6 cellular contexts compared by ENCODE assay signal in genomic region chr11:65557280-65558001, GRCh38. TPM values are rescaled to one million over a fixed set of nuclear protein-coding genes. Genes with fewer than 3 reads are reported as not detected.
DNase-seq lines count a peak whose midpoint lies in the region; ATAC-seq and TF ChIP-seq lines count a peak whose summit lies in the region.

No MANE protein-coding gene starts in this region.

- H2BK120ac ChIP-seq in trophoblast cell (ENCODE audit: insufficient read depth, low read length, poor library complexity) = peak overlapping the region; percentile 4

- peaks cover 34% of the 10 kb centered on the region for H3K4me1 ChIP-seq in colonic mucosa
- H3K4me1 ChIP-seq in trophoblast cell (ENCODE audit: control insufficient read depth in 1 of 2, insufficient read depth in 2 of 2, low read length in 2 of 2) = peaks cover 40 to 50% of the 10 kb centered on the region in 2 experiments

- H3K36me3 ChIP-seq in colonic mucosa = no peaks in the 10 kb centered on the region
- H3K36me3 ChIP-seq in trophoblast cell (ENCODE audit: control insufficient read depth in 1 of 2, insufficient read depth in 2 of 2, low read length in 2 of 2) = no peaks in the 10 kb centered on the region

- H3K79me2 ChIP-seq in trophoblast cell (ENCODE audit: control insufficient read depth, insufficient read depth, low read length, poor library complexity) = peaks cover 6% of the 10 kb centered on the region

- peaks cover 2 to 17% (median 9%) of the 10 kb centered on the region in 3 donors for H3K4me1 Mint-ChIP-seq in IgD-negative memory B cell

- peaks cover 30% of the 10 kb centered on the region for H3K79me1 ChIP-seq in trophoblast cell (ENCODE audit: low read length)

- peak overlapping the region; percentile 70 to 80 (median 77) for H3K4me3 Mint-ChIP-seq in IgD-negative memory B cell

- H3K27me3 ChIP-seq in colonic mucosa = no peaks in the 10 kb centered on the region
- no peaks in the 10 kb centered on the region for H3K27me3 ChIP-seq in trophoblast cell (ENCODE audit: insufficient read depth, low read length)

- TF ChIP-seq CTCF in colonic mucosa (IDR thresholded peaks at IDR 0.05) = no peak

- intact Hi-C loops in colonic mucosa (cut with DNase I) = no loop called here

- H3K18ac ChIP-seq in trophoblast cell (ENCODE audit: low read length) = peak overlapping the region; percentile 48

- peak overlapping the region; percentile 62 for H3K4me2 ChIP-seq in trophoblast cell (ENCODE audit: low read length)

- peak overlapping the region; percentile 28 for H3K4ac ChIP-seq in trophoblast cell (ENCODE audit: low read depth, low read length)

- H4K8ac ChIP-seq in trophoblast cell (ENCODE audit: low read depth, low read length) = peak overlapping the region; percentile 82

- no peaks in the 10 kb centered on the region for H3K36me3 Mint-ChIP-seq in IgD-negative memory B cell

- no peak for ATAC-seq in GM18907 (IDR thresholded peaks at IDR 0.05; ENCODE audit: unreplicated experiment)
- ATAC-seq in HG02981 (IDR thresholded peaks at IDR 0.05; ENCODE audit: unreplicated experiment) = no peak

- no peak overlapping the region for H3K23ac ChIP-seq in trophoblast cell (ENCODE audit: low read length)

- peak overlapping the region; percentile 87 for H4K91ac ChIP-seq in trophoblast cell (ENCODE audit: low read depth, low read length)

- peak overlapping the region; percentile 56 for H2BK12ac ChIP-seq in trophoblast cell (ENCODE audit: low read length)

- H2BK5ac ChIP-seq in trophoblast cell (ENCODE audit: low read depth, low read length, poor library complexity) = no peak overlapping the region

- no peaks in the 10 kb centered on the region for H3K9me3 Mint-ChIP-seq in IgD-negative memory B cell

- H3K4me3 ChIP-seq in colonic mucosa (peak overlapping the region; percentile 48), trophoblast cell (ENCODE audit: low read depth, low read length) (no peak overlapping the region)

- H3K9me3 ChIP-seq in colonic mucosa (no peaks in the 10 kb centered on the region), trophoblast cell (ENCODE audit: insufficient read depth, low read depth, low read length) (no peaks in the 10 kb centered on the region)

- H3K14ac ChIP-seq in trophoblast cell (ENCODE audit: low read length) = peak overlapping the region; percentile 74

- H3K27ac ChIP-seq in colonic mucosa (peak overlapping the region; percentile 82), trophoblast cell (ENCODE audit: low read depth, low read length) (peak overlapping the region; percentile 73)

- peak overlapping the region; percentile 66 for H2AK5ac ChIP-seq in trophoblast cell (ENCODE audit: low read length)

- DNase-seq in colonic mucosa (no peak), trophoblast cell (no peak), AML-193 (lab: John Stamatoyannopoulos, UW) (no peak)

- peak overlapping the region; percentile 31 for H4K12ac ChIP-seq in trophoblast cell (ENCODE audit: low read depth, low read length)

- H3K9ac ChIP-seq in colonic mucosa (ENCODE audit: low read depth in 2 of 2, low read length in 2 of 2) = peak overlapping the region; percentile 68 to 83
- no peak overlapping the region for H3K9ac ChIP-seq in trophoblast cell (ENCODE audit: low read length)

- WGBS in trophoblast cell (ENCODE audit: extremely low coverage, insufficient coverage, insufficient read length) = no CpG with 5 or more reads among the region's 47 CpGs

- peak overlapping the region; percentile 23 for H2AFZ ChIP-seq in trophoblast cell (ENCODE audit: insufficient read depth, low read length, poor library complexity)

- H3K27me3 Mint-ChIP-seq in IgD-negative memory B cell = no peaks in the 10 kb centered on the region

- peak overlapping the region in 2 of 3 donors; percentile 31 to 96 for H3K27ac Mint-ChIP-seq in IgD-negative memory B cell

RNA-seq across cellular contexts. Expression of gene LTBP3, which starts 0.7 kb away (rescaled TPM):
- polyA plus RNA-seq in IgD-negative memory B cell = 37.4 TPM
- total RNA-seq in colonic mucosa = 10 to 100 TPM; 27.3 to 31.1 TPM
- polyA plus RNA-seq in trophoblast cell (2013) = 36.2 and 40.2 TPM in 2 replicates

RNA-seq across cellular contexts. Expression of gene ZNRD2, which starts 12.8 kb away (rescaled TPM):
- polyA plus RNA-seq in IgD-negative memory B cell = 86.4 TPM
- 10 to 100 TPM; 16.6 to 30.8 TPM for total RNA-seq in colonic mucosa
- 88.8 and 89.4 TPM in 2 replicates for polyA plus RNA-seq in trophoblast cell (2013)

RNA-seq across cellular contexts. Expression of gene FAM89B, which starts 14.9 kb away (rescaled TPM):
- 49.0 TPM for polyA plus RNA-seq in IgD-negative memory B cell
- 10 to 100 TPM; 27.4 to 32.2 TPM for total RNA-seq in colonic mucosa
- 71.6 and 72.3 TPM in 2 replicates for polyA plus RNA-seq in trophoblast cell (2013)

RNA-seq across cellular contexts. Expression of gene EHBP1L1, which starts 18.4 kb away (rescaled TPM):
- polyA plus RNA-seq in IgD-negative memory B cell = 16.1 TPM
- 10 to 100 TPM; 58.5 to 78.5 TPM for total RNA-seq in colonic mucosa
- 12.5 and 13.2 TPM in 2 replicates for polyA plus RNA-seq in trophoblast cell (2013)

RNA-seq across cellular contexts. Expression of gene SCYL1, which starts 32.6 kb away (rescaled TPM):
- polyA plus RNA-seq in IgD-negative memory B cell = 34.0 TPM
- 10 to 100 TPM; 59.2 to 84.1 TPM for total RNA-seq in colonic mucosa
- 117 and 118 TPM in 2 replicates for polyA plus RNA-seq in trophoblast cell (2013)
